Comparison of ENCODE assay signal across 8 cellular contexts in genomic region chr9:126860077-126860756, GRCh38. TPM values are rescaled to one million over a fixed set of nuclear protein-coding genes. Genes with fewer than 3 reads are reported as not detected.
DNase-seq lines count a peak whose midpoint lies in the region; ATAC-seq and TF ChIP-seq lines count a peak whose summit lies in the region.

Gene ZBTB34 (plus strand): TSS chr9:126860639. CDS start chr9:126879400, 18,761 bp downstream.

- 0 to 7% methylated on average over 6 to 43 of the region's 67 CpGs for WGBS in body of pancreas, 2 donors

- H3K4me1 ChIP-seq in MM.1S (ENCODE audit: low read length) (peaks cover 14% of the 10 kb centered on the region), body of pancreas (peaks cover 44% of the 10 kb centered on the region)

- H3K9ac ChIP-seq in MM.1S (ENCODE audit: low read length): peak within 1 kb of the TSS; percentile 82

- peak within 1 kb of the TSS; percentile 99 for H3K4me2 ChIP-seq in MM.1S (ENCODE audit: low read depth, low read length)

- peak; percentile 94 for TF ChIP-seq CTCF in GM12873 (IDR thresholded peaks at IDR 0.05; ENCODE audit: insufficient read depth, low read depth, low read length, missing control alignments)
- TF ChIP-seq CTCF in MM.1S (IDR thresholded peaks at IDR 0.05; ENCODE audit: low read length): peak; percentile 91
- TF ChIP-seq CTCF in body of pancreas (IDR thresholded peaks at IDR 0.05): peak; percentile 91 to 100 (median 98)

- H3K36me3 ChIP-seq in H7 (replicated peaks; ENCODE audit: control insufficient read depth, insufficient read depth, low read length) (no peaks in the 10 kb centered on the region; the same call in 1 of the 2 replicates), MM.1S (replicated peaks; ENCODE audit: insufficient read depth, low read length) (no peaks in the 10 kb centered on the region), body of pancreas (replicated peaks in 1 of 2; ENCODE audit: insufficient read depth in 1 of 2, low read depth in 2 of 2) (no peaks in the 10 kb centered on the region)

- H4K20me1 ChIP-seq in MM.1S (ENCODE audit: insufficient read depth, low read length): no peaks in the 10 kb centered on the region

- peak in 2 of 3 donors; percentile 53 to 61 for TF ChIP-seq POLR2A in body of pancreas (IDR thresholded peaks at IDR 0.05)

- H3K9me3 ChIP-seq in MM.1S (replicated peaks; ENCODE audit: insufficient read depth, low read length): no peaks in the 10 kb centered on the region
- H3K9me3 ChIP-seq in body of pancreas: no peaks in the 10 kb centered on the region

- peak within 1 kb of the TSS; percentile 61; the same call in 1 of the 2 replicates for H3K27ac ChIP-seq in MM.1S (ENCODE audit: low read length)
- peak within 1 kb of the TSS; percentile 82 to 96 (median 91) for H3K27ac ChIP-seq in body of pancreas

- intact Hi-C loops in body of pancreas (cut with DNase I): loop anchor here (10.0 kb wide), 1 partner anchor 55 kb away; the partner anchor contains the start of gene RALGPS1

- H3K4me3 ChIP-seq in H7 (ENCODE audit: insufficient read depth, low read depth, low read length) (peak within 1 kb of the TSS; percentile 82), MM.1S (ENCODE audit: low read length) (peak within 1 kb of the TSS; percentile 81), body of pancreas (peak within 1 kb of the TSS; percentile 83 to 93)

- peak; percentile 95 for DNase-seq in H7
- peak; percentile 62 for DNase-seq in MM.1S
- peak; percentile 79 for DNase-seq in UCSD-AML1 (lab: John Stamatoyannopoulos, UW; ENCODE audit: unreplicated experiment)
- DNase-seq in body of pancreas: peak; percentile 54 to 70 (median 66)
- DNase-seq in iPS-NIHi11 (ENCODE audit: low spot score): peak; percentile 87
- peak; percentile 45 to 55 for DNase-seq in stimulated activated CD4-positive, alpha-beta T cell treated with anti-CD3 and anti-CD28 coated beads, Interleukin-12 subunit alpha, Interleukin-12 subunit beta, amount 100 ng/mL, for 24 hours (ENCODE audit: low read depth in 2 of 2)

- no peaks in the 10 kb centered on the region for H3K9me2 ChIP-seq in MM.1S (replicated peaks; ENCODE audit: insufficient read depth, low read length)

- H3K79me2 ChIP-seq in MM.1S (ENCODE audit: low read length): peaks cover 29% of the 10 kb centered on the region

- H2AFZ ChIP-seq in MM.1S (ENCODE audit: low read length): peak within 1 kb of the TSS; percentile 98

- no peaks in the 10 kb centered on the region; the same call in 1 of the 2 replicates for H3F3A ChIP-seq in MM.1S (ENCODE audit: insufficient read depth, low read length)

- peaks cover 1% of the 10 kb centered on the region; the same call in 1 of the 2 replicates for H3K27me3 ChIP-seq in H7 (ENCODE audit: control insufficient read depth, insufficient read depth, low read length)
- no peaks in the 10 kb centered on the region for H3K27me3 ChIP-seq in MM.1S (replicated peaks; ENCODE audit: insufficient read depth, low read length)
- no peaks in the 10 kb centered on the region for H3K27me3 ChIP-seq in body of pancreas

- ATAC-seq in body of pancreas (peak; percentile 82), GM18870 (IDR thresholded peaks at IDR 0.05; ENCODE audit: unreplicated experiment) (no peak)

RNA-seq across cellular contexts. Expression of gene ZBTB34, which starts in this region (rescaled TPM):
- 11.2 and 14.1 TPM in 2 replicates for total RNA-seq in H7 (2014; rRNA removed; shearing (Covaris generic))
- 1 to 10 TPM; 5.3 to 7.5 TPM for total RNA-seq in body of pancreas
